In the genomic region with DNA sequence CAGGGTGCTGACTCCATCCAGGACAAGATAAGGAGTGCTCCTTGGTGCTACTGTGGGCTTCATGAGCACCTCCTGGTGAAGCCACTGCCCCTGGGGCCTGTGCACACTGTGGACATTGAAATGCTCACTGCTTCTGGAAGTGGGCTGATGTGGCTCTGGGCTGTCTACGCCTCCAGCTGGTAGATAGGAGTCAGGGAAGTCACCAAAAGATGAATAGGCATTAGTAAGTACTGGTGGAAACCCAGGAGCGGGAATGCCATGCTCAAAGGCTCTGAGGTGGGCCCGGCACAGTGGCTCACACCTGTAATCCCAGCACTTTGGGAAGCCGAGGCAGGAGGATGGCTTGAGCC, we compare ENCODE assay signal across 2 cellular contexts.
TF ChIP-seq lines count a peak whose summit lies in the region.

No MANE protein-coding gene starts in this region.

TF ChIP-seq in SK-N-SH treated with all-trans-retinoic acid at 6 μM for 48 hours, 23 proteins besides CTCF, POLR2A, EP300 and RAD21 (continued from another document):
- TF ChIP-seq ZNF8 (CRISPR knock-in tag; IDR thresholded peaks at IDR 0.05) (no peak), ISL1 (CRISPR knock-in tag; IDR thresholded peaks at IDR 0.05) (no peak)

TF ChIP-seq in SK-N-SH, 30 proteins besides CTCF, POLR2A, EP300 and RAD21 (continued from another document):
- TF ChIP-seq, protein P1, sequence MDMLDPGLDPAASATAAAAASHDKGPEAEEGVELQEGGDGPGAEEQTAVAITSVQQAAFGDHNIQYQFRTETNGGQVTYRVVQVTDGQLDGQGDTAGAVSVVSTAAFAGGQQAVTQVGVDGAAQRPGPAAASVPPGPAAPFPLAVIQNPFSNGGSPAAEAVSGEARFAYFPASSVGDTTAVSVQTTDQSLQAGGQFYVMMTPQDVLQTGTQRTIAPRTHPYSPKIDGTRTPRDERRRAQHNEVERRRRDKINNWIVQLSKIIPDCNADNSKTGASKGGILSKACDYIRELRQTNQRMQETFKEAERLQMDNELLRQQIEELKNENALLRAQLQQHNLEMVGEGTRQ (IDR thresholded peaks at IDR 0.05; ENCODE audit: borderline replicate concordance, low read depth, low read length), result no peak
- no peak for TF ChIP-seq NRF1 (IDR thresholded peaks at IDR 0.05; ENCODE audit: low read depth, low read length)
- no peak for TF ChIP-seq FOXJ3 (CRISPR knock-in tag; IDR thresholded peaks at IDR 0.05)
- no peak for TF ChIP-seq FOSL2 (IDR thresholded peaks at IDR 0.05; ENCODE audit: borderline replicate concordance, low read depth)
- TF ChIP-seq MEF2A (IDR thresholded peaks at IDR 0.05; ENCODE audit: borderline replicate concordance, low read depth), result no peak
- no peak for TF ChIP-seq TAF1 (IDR thresholded peaks at IDR 0.05; ENCODE audit: borderline replicate concordance, low read depth, low read length)
- TF ChIP-seq GATA2 (CRISPR knock-in tag; IDR thresholded peaks at IDR 0.05), result no peak
